Comparison of ENCODE assay signal across 8 cellular contexts in the genomic region with DNA sequence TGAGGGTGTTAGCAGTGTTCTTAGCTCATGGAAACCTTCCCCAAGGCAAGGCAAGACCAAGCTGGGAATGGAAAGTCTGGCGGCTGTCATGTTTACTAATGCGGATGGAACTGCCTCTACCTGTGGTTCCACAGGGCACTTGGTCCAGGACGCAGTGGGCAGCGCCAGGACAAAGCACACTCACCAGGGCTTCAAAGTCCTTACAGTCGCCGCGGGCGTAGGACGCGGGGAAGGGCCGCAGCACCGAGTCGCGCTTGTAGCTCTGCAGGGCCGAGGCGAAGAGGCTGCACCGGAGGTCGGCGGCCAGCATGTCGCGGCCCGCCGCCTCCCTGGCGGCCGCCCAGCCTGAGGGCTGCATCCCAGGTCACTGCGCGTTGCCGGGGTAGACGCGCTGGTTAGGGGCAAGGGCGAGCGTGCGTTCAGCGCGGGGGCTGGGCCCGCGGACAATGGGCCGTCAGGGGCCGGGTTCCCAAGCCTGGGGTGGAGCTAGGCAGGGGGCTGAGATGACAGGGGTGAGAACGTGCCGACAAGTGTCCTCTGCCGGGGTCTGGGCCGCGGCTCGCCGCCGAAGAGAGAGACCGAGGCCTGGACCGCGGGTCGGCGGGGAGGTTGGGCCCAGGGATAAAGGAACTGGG. TPM values are rescaled to one million over a fixed set of nuclear protein-coding genes. Genes with fewer than 3 reads are reported as not detected.
DNase-seq lines count a peak whose midpoint lies in the region; ATAC-seq and TF ChIP-seq lines count a peak whose summit lies in the region.

No MANE protein-coding gene starts in this region.

- H3K27ac Mint-ChIP-seq in CD8-positive, alpha-beta T cell = peak overlapping the region; percentile 86
- H3K27ac Mint-ChIP-seq in endodermal cell (peak overlapping the region; percentile 68), type B pancreatic cell (peak overlapping the region; percentile 86)

- H3K27me3 Mint-ChIP-seq in CD8-positive, alpha-beta T cell (ENCODE audit: low read depth) = no peaks in the 10 kb centered on the region
- peaks cover 6% of the 10 kb centered on the region for H3K27me3 Mint-ChIP-seq in endodermal cell (ENCODE audit: insufficient read depth)
- H3K27me3 Mint-ChIP-seq in type B pancreatic cell = no peaks in the 10 kb centered on the region

- 1% methylated on average over 19 to 52 of the region's 52 CpGs for WGBS in endodermal cell (ENCODE audit: insufficient coverage in 1 of 2, insufficient read length in 1 of 2), 2 experiments

- intact Hi-C loops in CD8-positive, alpha-beta T cell (cut with DNase I, micrococcal nuclease) = loop anchor here (1.0 to 10.0 kb wide), 11 partner anchors 18 to 1121 kb away; partner anchors contain the start of genes RNU5B-1 (in 2 of the 2), CLPX (in 1 of the 2), MTFMT (in 1 of the 2) and PCLAF (in 1 of the 2)

- H3K4me3 Mint-ChIP-seq in CD8-positive, alpha-beta T cell = peak overlapping the region; percentile 90
- peak overlapping the region; percentile 68 for H3K4me3 Mint-ChIP-seq in endodermal cell
- H3K4me3 Mint-ChIP-seq in type B pancreatic cell = peak overlapping the region; percentile 91

- no peaks in the 10 kb centered on the region for H3K27me3 ChIP-seq in CD8-positive, alpha-beta T cell (ENCODE audit: insufficient read depth, low read length)
- H3K27me3 ChIP-seq in SJSA1 (replicated peaks) = no peaks in the 10 kb centered on the region
- no peaks in the 10 kb centered on the region for H3K27me3 ChIP-seq in endodermal cell (ENCODE audit: control insufficient read depth, insufficient read depth, low read length, poor library complexity, severe bottlenecking)
- no peaks in the 10 kb centered on the region for H3K27me3 ChIP-seq in mononuclear cell (ENCODE audit: insufficient read depth, low read length)

- no peaks in the 10 kb centered on the region for H3K9me3 Mint-ChIP-seq in CD8-positive, alpha-beta T cell
- H3K9me3 Mint-ChIP-seq in endodermal cell = no peaks in the 10 kb centered on the region
- no peaks in the 10 kb centered on the region for H3K9me3 Mint-ChIP-seq in type B pancreatic cell

- no peaks in the 10 kb centered on the region for H3K36me3 ChIP-seq in CD8-positive, alpha-beta T cell (ENCODE audit: insufficient read depth, low read length)
- H3K36me3 ChIP-seq in SJSA1 (no peaks in the 10 kb centered on the region), endodermal cell (ENCODE audit: control insufficient read depth, insufficient read depth, low read length) (no peaks in the 10 kb centered on the region)

- H3K9ac ChIP-seq in endodermal cell (ENCODE audit: extremely low read depth, low read length, poor library complexity, severe bottlenecking) = peak overlapping the region; percentile 58

- H3K9me3 ChIP-seq in CD8-positive, alpha-beta T cell (ENCODE audit: low read length) = no peaks in the 10 kb centered on the region
- H3K9me3 ChIP-seq in SJSA1 (replicated peaks) (no peaks in the 10 kb centered on the region), endodermal cell (ENCODE audit: control insufficient read depth, low read length) (no peaks in the 10 kb centered on the region), mononuclear cell (ENCODE audit: low read depth, low read length) (no peaks in the 10 kb centered on the region)

- H3K4me3 ChIP-seq in CD8-positive, alpha-beta T cell (ENCODE audit: low read depth, low read length) = peak overlapping the region; percentile 88
- H3K4me3 ChIP-seq in SJSA1 (peak overlapping the region; percentile 51), endodermal cell (ENCODE audit: low read length) (peak overlapping the region; percentile 89), mononuclear cell (ENCODE audit: low read length) (peak overlapping the region; percentile 71)

- peak in 1 of 7 experiments; percentile 21 for DNase-seq in CD8-positive, alpha-beta T cell
- DNase-seq in SJSA1 (ENCODE audit: low read depth in 1 of 2, low spot score in 2 of 2) = peak in 1 of 2 experiments; percentile 56
- DNase-seq in endodermal cell = peak; percentile 90
- DNase-seq in type B pancreatic cell (ENCODE audit: extremely low spot score, unreplicated experiment) = peak; percentile 75
- no peak for DNase-seq in NCI-H226

- CTCF ChIA-PET in CD8-positive, alpha-beta T cell (lab: Charles Lee) = interaction anchor here (1.1 to 3.7 kb wide), 8 partner anchors 11 to 101 kb away, joined by 3 to 20 read pairs (median 5); partner anchors contain the start of genes CLPX and RNU5B-1

- peaks cover 48% of the 10 kb centered on the region for H3K4me1 Mint-ChIP-seq in CD8-positive, alpha-beta T cell (ENCODE audit: low read depth)
- H3K4me1 Mint-ChIP-seq in endodermal cell (peaks cover 26% of the 10 kb centered on the region), type B pancreatic cell (ENCODE audit: unreplicated experiment) (peaks cover 22% of the 10 kb centered on the region)

- no peak for TF ChIP-seq CTCF in CD8-positive, alpha-beta T cell (IDR thresholded peaks at IDR 0.05)
- TF ChIP-seq CTCF in endodermal cell (conservative IDR thresholded peaks at IDR 0.05) (no peak), type B pancreatic cell (conservative IDR thresholded peaks at IDR 0.05) (no peak)

- peak; percentile 13 for ATAC-seq in CD8-positive, alpha-beta T cell
- ATAC-seq in GM18909 (IDR thresholded peaks at IDR 0.05; ENCODE audit: poor library complexity, unreplicated experiment) (peak; percentile 28), HG03103 (IDR thresholded peaks at IDR 0.05; ENCODE audit: low read depth, unreplicated experiment) (peak; percentile 23)

- H3K4me1 ChIP-seq in CD8-positive, alpha-beta T cell (ENCODE audit: insufficient read depth, low read length) = peaks cover 27% of the 10 kb centered on the region
- H3K4me1 ChIP-seq in SJSA1 (replicated peaks) (peaks cover 18% of the 10 kb centered on the region), endodermal cell (ENCODE audit: control insufficient read depth, insufficient read depth, low read length) (peaks cover 18% of the 10 kb centered on the region), mononuclear cell (ENCODE audit: insufficient read depth, low read length) (peaks cover 26% of the 10 kb centered on the region)

- H3K36me3 Mint-ChIP-seq in CD8-positive, alpha-beta T cell = peaks cover 9% of the 10 kb centered on the region
- H3K36me3 Mint-ChIP-seq in endodermal cell (ENCODE audit: low read depth) (no peaks in the 10 kb centered on the region), type B pancreatic cell (peaks cover 5% of the 10 kb centered on the region)

- peak overlapping the region; percentile 69 for H3K27ac ChIP-seq in CD8-positive, alpha-beta T cell (ENCODE audit: low read depth, low read length)
- H3K27ac ChIP-seq in SJSA1 (peak overlapping the region; percentile 29), endodermal cell (ENCODE audit: low read depth, low read length) (peak overlapping the region; percentile 85)

- POLR2A ChIA-PET in CD8-positive, alpha-beta T cell (lab: Charles Lee) = interaction anchor here (0.7 to 4.4 kb wide), 12 partner anchors 8 to 244 kb away, joined by 3 to 50 read pairs (median 5); partner anchors contain the start of genes CLPX, HACD3, PDCD7 and RNU5A-1

RNA-seq across cellular contexts. Expression of gene PARP16, which starts 0.5 kb away (rescaled TPM):
- 10 to 100 TPM in 1 of 2 experiments, 1 to 10 TPM in 1; 9.9 to 11.5 TPM for total RNA-seq in CD8-positive, alpha-beta T cell
- 3.0 and 7.4 TPM in 2 replicates for total RNA-seq in SJSA1 (2014; rRNA removed; shearing (Covaris generic))
- total RNA-seq in endodermal cell (10 to 100 TPM in 1 of 2 donors, 1 to 10 TPM in 1; 4.3 to 11.6 TPM), mononuclear cell (16.9 TPM), type B pancreatic cell (ENCODE audit: low replicate concordance) (8.0 and 12.7 TPM in 2 replicates)
- polyA plus RNA-seq in endodermal cell (2013, experiment 1 of 2) = 12.7 TPM
- 12.6 TPM for polyA plus RNA-seq in endodermal cell (2013, experiment 2 of 2)

RNA-seq across cellular contexts. Expression of gene RNU5A-1, which starts 9.7 kb away (rescaled TPM):
- total RNA-seq in CD8-positive, alpha-beta T cell = not detected
- total RNA-seq in SJSA1 (2014; rRNA removed; shearing (Covaris generic)) = not detected in 2 replicates
- total RNA-seq in endodermal cell (not detected), mononuclear cell (not detected), type B pancreatic cell (ENCODE audit: low replicate concordance) (not detected in 2 replicates)
- polyA plus RNA-seq in endodermal cell (2013, experiment 1 of 2) = 11,210 TPM
- 16,814 TPM for polyA plus RNA-seq in endodermal cell (2013, experiment 2 of 2)

RNA-seq across cellular contexts. Expression of gene RNU5B-1, which starts 18.3 kb away (rescaled TPM):
- 10 to 100 TPM; 17.0 to 36.6 TPM for total RNA-seq in CD8-positive, alpha-beta T cell
- total RNA-seq in SJSA1 (2014; rRNA removed; shearing (Covaris generic)) = not detected in 2 replicates
- total RNA-seq in endodermal cell (10 to 100 TPM in 1 of 2 donors, not detected in 1; 18.6 TPM), mononuclear cell (not detected), type B pancreatic cell (ENCODE audit: low replicate concordance) (15.0 and 16.3 TPM in 2 replicates)
- 18,487 TPM for polyA plus RNA-seq in endodermal cell (2013, experiment 1 of 2)
- 28,205 TPM for polyA plus RNA-seq in endodermal cell (2013, experiment 2 of 2)

Comparison
In these comparisons a context has a peak if more than half of its experiments do, and no peak if none do; other contexts are left out.
1. H3K27ac ChIP-seq: peak in every context shown above with its lines; median percentile 85 in endodermal cell; 69 in CD8-positive, alpha-beta T cell; 29 in SJSA1.